In the genomic region with DNA sequence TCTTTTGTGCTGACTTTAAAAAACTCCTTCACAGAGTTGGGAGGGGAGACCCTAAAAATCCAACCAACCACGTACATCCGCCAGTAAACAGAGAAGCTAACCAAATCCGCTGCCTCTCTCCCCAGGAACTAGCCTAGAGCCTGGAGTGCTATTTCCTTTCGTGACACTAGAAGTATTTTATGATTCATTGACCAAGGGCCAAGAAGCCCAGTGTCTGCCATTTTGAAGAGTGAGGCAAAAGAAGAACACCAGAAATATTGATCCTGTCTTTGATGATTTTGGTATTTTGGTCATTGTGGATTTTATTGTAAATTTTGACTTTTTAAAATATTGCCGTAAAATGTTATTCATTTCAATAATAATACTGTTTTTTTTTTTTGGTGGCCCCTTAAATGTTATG, we compare ENCODE assay signal across 9 cellular contexts.
"Had no signal": no experiment of that assay in that cellular context is flagged by ENCODE, and none has a peak within 500 bp of the region (broad histone marks: within the 10 kb centered on the region; RNA-seq: fewer than 3 reads in every experiment).

No MANE protein-coding gene starts in this region.

- H3K4me3 ChIP-seq: GM23248 had no signal

- H2AFZ ChIP-seq: GM23248 had no signal

- DNase-seq: GM23248, GOT3, H9, HCEC 1CT, IMR-90, KBM-7 had no signal

- H3K9ac ChIP-seq: GM23248, KMS-11 had no signal

- H3K27ac ChIP-seq: GM23248, KMS-11 had no signal

- FAIRE-seq: H54, HTR-8/SVneo had no signal

- H3K4me2 ChIP-seq: KMS-11 had no signal
